8 cellular contexts compared by ENCODE assay signal in genomic region chr17:67718325-67718941, GRCh38. TPM values are rescaled to one million over a fixed set of nuclear protein-coding genes. Genes with fewer than 3 reads are reported as not detected.
DNase-seq lines count a peak whose midpoint lies in the region; ATAC-seq, FAIRE-seq and TF ChIP-seq lines count a peak whose summit lies in the region.

No MANE protein-coding gene starts in this region.

- peaks cover 11% of the 10 kb centered on the region for H3K4me1 Mint-ChIP-seq in T-helper 2 cell treated with Interferon-gamma antibody and Interleukin-4, amounts not matched to agents 5 μg/mL and 100 μg/mL, for 36 hours (ENCODE audit: low read depth)

- TF ChIP-seq EP300 in H1 (IDR thresholded peaks at IDR 0.05; ENCODE audit: borderline replicate concordance in 1 of 2, low read depth in 2 of 2, low read length in 2 of 2), result no peak

- peak overlapping the region; percentile 98 for H3K27ac Mint-ChIP-seq in T-helper 2 cell treated with Interferon-gamma antibody and Interleukin-4, amounts not matched to agents 5 μg/mL and 100 μg/mL, for 36 hours

- H3K23me2 ChIP-seq in H1 (ENCODE audit: low read depth, low read length), result peaks cover 2% of the 10 kb centered on the region; the same call in 1 of the 2 replicates

- H3K4me3 ChIP-seq in H1 (ENCODE audit: extremely low read depth in 1 of 4, insufficient read depth in 2 of 4, low read depth in 3 of 4, low read length in 4 of 4), result peak overlapping the region; percentile 75 to 100 (median 90)
- H3K4me3 ChIP-seq in thyroid gland (replicated peaks in 1 of 3), result peak overlapping the region; percentile 38 to 93 (median 86)

- peak overlapping the region; percentile 2 for H3K14ac ChIP-seq in H1 (ENCODE audit: insufficient read length)

- TF ChIP-seq POLR2A in H1 (IDR thresholded peaks at IDR 0.05; ENCODE audit: control extremely low read depth in 1 of 2, low read depth in 2 of 2, low read length in 2 of 2), result no peak
- TF ChIP-seq POLR2A in thyroid gland (IDR thresholded peaks at IDR 0.05), result no peak

- H3K23ac ChIP-seq in H1 (ENCODE audit: insufficient read length), result no peak overlapping the region

- ATAC-seq in HG03432 (IDR thresholded peaks at IDR 0.05; ENCODE audit: unreplicated experiment), result peak; percentile 8

- H3K36me3 ChIP-seq in H1 (ENCODE audit: control insufficient read depth in 2 of 4, insufficient read depth in 4 of 4, low read length in 3 of 4) (peaks cover 14 to 34% (median 26%) of the 10 kb centered on the region in 4 experiments), thyroid gland (peaks cover 10 to 23% of the 10 kb centered on the region in 2 donors)

- H3K27ac ChIP-seq in H1 (ENCODE audit: low read depth, low read length), result peak overlapping the region; percentile 95
- peak overlapping the region in 2 of 3 donors; percentile 67 to 80 for H3K27ac ChIP-seq in thyroid gland

- H4K91ac ChIP-seq in H1 (replicated peaks; ENCODE audit: insufficient read length, low read length), result peak overlapping the region; percentile 91

- peak overlapping the region; percentile 86 for H3K18ac ChIP-seq in H1 (ENCODE audit: extremely low read depth, low read length)

- H3K4me1 ChIP-seq in H1 (replicated peaks in 1 of 4; ENCODE audit: control insufficient read depth in 3 of 4, insufficient read depth in 4 of 4, low read length in 3 of 4) (peaks cover 0 to 3% (median under 1%) of the 10 kb centered on the region in 4 experiments; a peak in 1 of 7 replicates), thyroid gland (peaks cover 9 to 10% of the 10 kb centered on the region in 2 donors)

- peak overlapping the region; percentile 82 for H2BK5ac ChIP-seq in H1 (ENCODE audit: low read depth, low read length)

- no peaks in the 10 kb centered on the region for H3K9me3 Mint-ChIP-seq in T-helper 2 cell treated with Interferon-gamma antibody and Interleukin-4, amounts not matched to agents 5 μg/mL and 100 μg/mL, for 36 hours

- peak overlapping the region; percentile 90 for H4K5ac ChIP-seq in H1 (ENCODE audit: insufficient read length, low read depth, low read length)

- H3K79me1 ChIP-seq in H1 (ENCODE audit: low read depth, low read length), result peaks cover 3% of the 10 kb centered on the region; the same call in 1 of the 2 replicates

- FAIRE-seq in H1 (lab: Jason Lieb, UNC), result no peak

- H3K9ac ChIP-seq in H1 (replicated peaks in 1 of 4; ENCODE audit: extremely low read depth in 1 of 4, low read depth in 3 of 4, low read length in 3 of 4), result peak overlapping the region; percentile 86 to 99 (median 96)

- POLR2A ChIA-PET in H1 (lab: Charles Lee; ENCODE audit: partially characterized antibody), result interaction anchor here (0.5 to 2.5 kb wide), 20 partner anchors 9 to 473 kb away, joined by 3 to 16 read pairs (median 4); partner anchors contain the start of genes HELZ and PITPNC1

- H2AFZ ChIP-seq in H1 (ENCODE audit: low read length), result peak overlapping the region; percentile 57; the same call in 1 of the 2 replicates

- TF ChIP-seq RAD21 in H1 (IDR thresholded peaks at IDR 0.05 in 1 of 2, conservative IDR thresholded peaks at IDR 0.05 in 1 of 2; ENCODE audit: low read depth in 2 of 2, low read length in 2 of 2), result no peak

- H3K4ac ChIP-seq in H1 (replicated peaks; ENCODE audit: insufficient read length, low read depth, low read length), result no peak overlapping the region

- intact Hi-C loops in thyroid gland (cut with DNase I), result loop anchor here (10.0 kb wide), 1 partner anchor 344 kb away; the partner anchor contains the start of gene PITPNC1

- peak overlapping the region; percentile 99 for H3K4me3 Mint-ChIP-seq in T-helper 2 cell treated with Interferon-gamma antibody and Interleukin-4, amounts not matched to agents 5 μg/mL and 100 μg/mL, for 36 hours

- peak overlapping the region; percentile 82 for H3K56ac ChIP-seq in H1 (replicated peaks; ENCODE audit: insufficient read length, low read depth, low read length)

- H2BK12ac ChIP-seq in H1 (ENCODE audit: low read depth, low read length), result peak overlapping the region; percentile 30; the same call in 1 of the 2 replicates

- H2BK20ac ChIP-seq in H1 (ENCODE audit: low read length), result no peak overlapping the region

- H2BK15ac ChIP-seq in H1 (ENCODE audit: low read length), result no peak overlapping the region

- peaks cover 7 to 30% of the 10 kb centered on the region in 2 experiments for H3K79me2 ChIP-seq in H1 (ENCODE audit: control insufficient read depth in 1 of 2, insufficient read depth in 2 of 2, low read length in 2 of 2)

- peak overlapping the region; percentile 72 to 86 for H3K4me2 ChIP-seq in H1 (ENCODE audit: insufficient read depth in 1 of 2, low read depth in 2 of 2, low read length in 2 of 2)

- H3K27me3 Mint-ChIP-seq in T-helper 2 cell treated with Interferon-gamma antibody and Interleukin-4, amounts not matched to agents 5 μg/mL and 100 μg/mL, for 36 hours (ENCODE audit: low read depth), result no peaks in the 10 kb centered on the region

- CTCF ChIA-PET in H1 (lab: Charles Lee; ENCODE audit: partially characterized antibody), result interaction anchor here (1.0 to 3.1 kb wide), 8 partner anchors 11 to 329 kb away, joined by 3 to 22 read pairs (median 4); no protein-coding TSS in a partner anchor

- peak; percentile 24 for DNase-seq in NCI-H345 (lab: John Stamatoyannopoulos, UW)
- no peak for DNase-seq in NCI-H345 treated with DMSO at 0.1 percent for 48 hours (lab: John Stamatoyannopoulos, UW; ENCODE audit: unreplicated experiment)
- DNase-seq in T-helper 2 cell treated with Interferon-gamma antibody and Interleukin-4, amounts not matched to agents 5 μg/mL and 100 μg/mL, for 36 hours (ENCODE audit: low spot score), result peak; percentile 35
- DNase-seq in H1 (ENCODE audit: low read depth in 1 of 2, low spot score in 2 of 2), result peak in 1 of 2 experiments; percentile 44
- peak; percentile 50 for DNase-seq in myocyte (ENCODE audit: low read depth)
- DNase-seq in thyroid gland, result no peak
- DNase-seq in globus pallidus (ENCODE audit: low spot score), result no peak

- H2AK5ac ChIP-seq in H1 (ENCODE audit: low read depth, low read length), result peak overlapping the region; percentile 17; the same call in 1 of the 2 replicates

- H4K20me1 ChIP-seq in H1 (replicated peaks in 1 of 2; ENCODE audit: control insufficient read depth in 1 of 2, insufficient read depth in 2 of 2, low read length in 2 of 2), result no peaks in the 10 kb centered on the region

- H3K36me3 Mint-ChIP-seq in T-helper 2 cell treated with Interferon-gamma antibody and Interleukin-4, amounts not matched to agents 5 μg/mL and 100 μg/mL, for 36 hours (ENCODE audit: low read depth), result peaks cover 30% of the 10 kb centered on the region

- peak overlapping the region; percentile 94; the same call in 1 of the 2 replicates for H4K8ac ChIP-seq in H1 (ENCODE audit: extremely low read depth, insufficient read depth, low read length)

- 4% methylated on average over 16 of the region's 16 CpGs; no CpG with 5 or more reads in 1 of the 2 experiments for WGBS in H1 (ENCODE audit: extremely low coverage in 1 of 2, insufficient coverage in 1 of 2, insufficient read length in 1 of 2, insufficient replicate concordance in 2 of 2, low coverage in 1 of 2, low lambda C conversion rate in 2 of 2, missing lambda C conversion rate in 1 of 2), 2 experiments
- 0 to 1% methylated on average over 15 to 16 of the region's 16 CpGs for WGBS in thyroid gland, 2 donors

- H3K27me3 ChIP-seq in H1 (replicated peaks in 1 of 4; ENCODE audit: control insufficient read depth in 3 of 4, extremely low read depth in 1 of 4, insufficient read depth in 3 of 4, low read length in 3 of 4) (no peaks in the 10 kb centered on the region), thyroid gland (no peaks in the 10 kb centered on the region)

- no peak for TF ChIP-seq CTCF in H1 (IDR thresholded peaks at IDR 0.05; ENCODE audit: control extremely low read depth in 1 of 3, insufficient read depth in 1 of 3, low read depth in 1 of 3, low read length in 3 of 3)
- no peak for TF ChIP-seq CTCF in thyroid gland (IDR thresholded peaks at IDR 0.05)

- H2BK120ac ChIP-seq in H1 (replicated peaks; ENCODE audit: low read depth, low read length), result no peak overlapping the region

- H3K9me3 ChIP-seq in H1 (ENCODE audit: insufficient read depth in 2 of 2, low read depth in 1 of 2, low read length in 1 of 2) (no peaks in the 10 kb centered on the region), thyroid gland (no peaks in the 10 kb centered on the region)

TF ChIP-seq in H1, 55 proteins besides CTCF, POLR2A, EP300 and RAD21:
- TF ChIP-seq BACH1 (IDR thresholded peaks at IDR 0.05; ENCODE audit: low read length) (peak; percentile 12; the same call in 1 of the 2 replicates), SIN3A (conservative IDR thresholded peaks at IDR 0.05 in 1 of 2, IDR thresholded peaks at IDR 0.05 in 1 of 2; ENCODE audit: low read depth in 1 of 2, low read length in 2 of 2) (0 out of 4 replicates have a peak, but pooled peaks of 1 of the 2 experiments have one; percentile 54), SAP30 (IDR thresholded peaks at IDR 0.05; ENCODE audit: insufficient read depth, insufficient replicate concordance, low read length) (peak; percentile 3), SP4 (IDR thresholded peaks at IDR 0.05; ENCODE audit: low read length) (no peak), BRCA1 (IDR thresholded peaks at IDR 0.05; ENCODE audit: low read depth, low read length) (no peak)

RNA-seq across cellular contexts. Expression of gene NOL11, which starts 0.7 kb away (rescaled TPM):
- total RNA-seq in H1 (2021; fragmentation: NEBNext Ultra II Directional; extraction: Animal tissue kit (Norgen Biotek cat#: 25700)), result 97.2 and 102 TPM in 2 replicates
- 28.2 and 58.0 TPM in 2 replicates for polyA plus RNA-seq in H1 (2011; rRNA removed)
- 45.6 TPM for polyA plus RNA-seq in H1 (2011; cell fraction: cytosol; rRNA removed)
- polyA plus RNA-seq in H1 (2011; cell fraction: nucleus; rRNA removed), result 32.3 TPM
- polyA plus RNA-seq in H1 (2012, experiment 1 of 2), result 70.1 to 123 TPM (median 76.1 TPM) in 4 replicates
- 12.2 TPM for polyA plus RNA-seq in H1 (2012, experiment 2 of 2)
- 69.1 TPM for polyA plus RNA-seq in H1 (2013, experiment 1 of 2)
- 75.3 TPM for polyA plus RNA-seq in H1 (2013, experiment 2 of 2)
- 59.4 and 99.9 TPM in 2 replicates for polyA minus RNA-seq in H1 (2011; rRNA and poly(A)+ RNA removed)
- polyA minus RNA-seq in H1 (2011; cell fraction: cytosol; rRNA and poly(A)+ RNA removed), result 260 TPM
- 80.3 TPM for polyA minus RNA-seq in H1 (2011; cell fraction: nucleus; rRNA and poly(A)+ RNA removed)
- total RNA-seq in myocyte (51.8 and 54.4 TPM in 2 replicates), thyroid gland (10 to 100 TPM; 25.7 to 43.7 (median 34.8) TPM)
- polyA plus RNA-seq in myocyte (2012), result 16.4 TPM

Comparison
In these comparisons a context has a peak if more than half of its experiments do, and no peak if none do; other contexts are left out.
1. DNase-seq: peak in NCI-H345 (single experiment), T-helper 2 cell treated with Interferon-gamma antibody and Interleukin-4, amounts not matched to agents 5 μg/mL and 100 μg/mL, for 36 hours (single experiment) and myocyte (single experiment); none in NCI-H345 treated with DMSO at 0.1 percent for 48 hours (single experiment), thyroid gland (0 of 2) and globus pallidus (single experiment).